1 cellular context compared by ENCODE assay signal in genomic region chr18:50159654-50160046, GRCh38.
TF ChIP-seq lines count a peak whose summit lies in the region.

No MANE protein-coding gene starts in this region.

TF ChIP-seq in H1, 55 proteins besides CTCF, POLR2A, EP300 and RAD21:
- TF ChIP-seq TAF7 (optimal IDR thresholded peaks at IDR 0.05; ENCODE audit: borderline replicate concordance, low read depth, low read length) (no peak), SIX5 (IDR thresholded peaks at IDR 0.05; ENCODE audit: low read depth, low read length) (no peak), SP2 (IDR thresholded peaks at IDR 0.05; ENCODE audit: low read length) (no peak), BACH1 (IDR thresholded peaks at IDR 0.05; ENCODE audit: low read length) (no peak), ASH2L (IDR thresholded peaks at IDR 0.05; ENCODE audit: low read length) (no peak), FOSL1 (IDR thresholded peaks at IDR 0.05; ENCODE audit: insufficient read depth, low read depth, low read length) (no peak), JUND (IDR thresholded peaks at IDR 0.05; ENCODE audit: low read length) (no peak), CHD1 (IDR thresholded peaks at IDR 0.05; ENCODE audit: low read depth, low read length) (no peak), CHD2 (IDR thresholded peaks at IDR 0.05; ENCODE audit: low read length) (no peak), TEAD4 (IDR thresholded peaks at IDR 0.05; ENCODE audit: low read depth, low read length) (no peak), KDM5A (IDR thresholded peaks at IDR 0.05; ENCODE audit: low read length) (no peak), BRCA1 (IDR thresholded peaks at IDR 0.05; ENCODE audit: low read depth, low read length) (no peak), HDAC2 (IDR thresholded peaks at IDR 0.05; ENCODE audit: borderline replicate concordance in 1 of 2, low read depth in 2 of 2, low read length in 2 of 2) (no peak), RXRA (IDR thresholded peaks at IDR 0.05; ENCODE audit: insufficient read depth, low read depth, low read length) (no peak), CEBPB (IDR thresholded peaks at IDR 0.05; ENCODE audit: low read depth, low read length) (no peak), MAFK (IDR thresholded peaks at IDR 0.05; ENCODE audit: low read depth, low read length) (no peak)
- TF ChIP-seq, protein P1, sequence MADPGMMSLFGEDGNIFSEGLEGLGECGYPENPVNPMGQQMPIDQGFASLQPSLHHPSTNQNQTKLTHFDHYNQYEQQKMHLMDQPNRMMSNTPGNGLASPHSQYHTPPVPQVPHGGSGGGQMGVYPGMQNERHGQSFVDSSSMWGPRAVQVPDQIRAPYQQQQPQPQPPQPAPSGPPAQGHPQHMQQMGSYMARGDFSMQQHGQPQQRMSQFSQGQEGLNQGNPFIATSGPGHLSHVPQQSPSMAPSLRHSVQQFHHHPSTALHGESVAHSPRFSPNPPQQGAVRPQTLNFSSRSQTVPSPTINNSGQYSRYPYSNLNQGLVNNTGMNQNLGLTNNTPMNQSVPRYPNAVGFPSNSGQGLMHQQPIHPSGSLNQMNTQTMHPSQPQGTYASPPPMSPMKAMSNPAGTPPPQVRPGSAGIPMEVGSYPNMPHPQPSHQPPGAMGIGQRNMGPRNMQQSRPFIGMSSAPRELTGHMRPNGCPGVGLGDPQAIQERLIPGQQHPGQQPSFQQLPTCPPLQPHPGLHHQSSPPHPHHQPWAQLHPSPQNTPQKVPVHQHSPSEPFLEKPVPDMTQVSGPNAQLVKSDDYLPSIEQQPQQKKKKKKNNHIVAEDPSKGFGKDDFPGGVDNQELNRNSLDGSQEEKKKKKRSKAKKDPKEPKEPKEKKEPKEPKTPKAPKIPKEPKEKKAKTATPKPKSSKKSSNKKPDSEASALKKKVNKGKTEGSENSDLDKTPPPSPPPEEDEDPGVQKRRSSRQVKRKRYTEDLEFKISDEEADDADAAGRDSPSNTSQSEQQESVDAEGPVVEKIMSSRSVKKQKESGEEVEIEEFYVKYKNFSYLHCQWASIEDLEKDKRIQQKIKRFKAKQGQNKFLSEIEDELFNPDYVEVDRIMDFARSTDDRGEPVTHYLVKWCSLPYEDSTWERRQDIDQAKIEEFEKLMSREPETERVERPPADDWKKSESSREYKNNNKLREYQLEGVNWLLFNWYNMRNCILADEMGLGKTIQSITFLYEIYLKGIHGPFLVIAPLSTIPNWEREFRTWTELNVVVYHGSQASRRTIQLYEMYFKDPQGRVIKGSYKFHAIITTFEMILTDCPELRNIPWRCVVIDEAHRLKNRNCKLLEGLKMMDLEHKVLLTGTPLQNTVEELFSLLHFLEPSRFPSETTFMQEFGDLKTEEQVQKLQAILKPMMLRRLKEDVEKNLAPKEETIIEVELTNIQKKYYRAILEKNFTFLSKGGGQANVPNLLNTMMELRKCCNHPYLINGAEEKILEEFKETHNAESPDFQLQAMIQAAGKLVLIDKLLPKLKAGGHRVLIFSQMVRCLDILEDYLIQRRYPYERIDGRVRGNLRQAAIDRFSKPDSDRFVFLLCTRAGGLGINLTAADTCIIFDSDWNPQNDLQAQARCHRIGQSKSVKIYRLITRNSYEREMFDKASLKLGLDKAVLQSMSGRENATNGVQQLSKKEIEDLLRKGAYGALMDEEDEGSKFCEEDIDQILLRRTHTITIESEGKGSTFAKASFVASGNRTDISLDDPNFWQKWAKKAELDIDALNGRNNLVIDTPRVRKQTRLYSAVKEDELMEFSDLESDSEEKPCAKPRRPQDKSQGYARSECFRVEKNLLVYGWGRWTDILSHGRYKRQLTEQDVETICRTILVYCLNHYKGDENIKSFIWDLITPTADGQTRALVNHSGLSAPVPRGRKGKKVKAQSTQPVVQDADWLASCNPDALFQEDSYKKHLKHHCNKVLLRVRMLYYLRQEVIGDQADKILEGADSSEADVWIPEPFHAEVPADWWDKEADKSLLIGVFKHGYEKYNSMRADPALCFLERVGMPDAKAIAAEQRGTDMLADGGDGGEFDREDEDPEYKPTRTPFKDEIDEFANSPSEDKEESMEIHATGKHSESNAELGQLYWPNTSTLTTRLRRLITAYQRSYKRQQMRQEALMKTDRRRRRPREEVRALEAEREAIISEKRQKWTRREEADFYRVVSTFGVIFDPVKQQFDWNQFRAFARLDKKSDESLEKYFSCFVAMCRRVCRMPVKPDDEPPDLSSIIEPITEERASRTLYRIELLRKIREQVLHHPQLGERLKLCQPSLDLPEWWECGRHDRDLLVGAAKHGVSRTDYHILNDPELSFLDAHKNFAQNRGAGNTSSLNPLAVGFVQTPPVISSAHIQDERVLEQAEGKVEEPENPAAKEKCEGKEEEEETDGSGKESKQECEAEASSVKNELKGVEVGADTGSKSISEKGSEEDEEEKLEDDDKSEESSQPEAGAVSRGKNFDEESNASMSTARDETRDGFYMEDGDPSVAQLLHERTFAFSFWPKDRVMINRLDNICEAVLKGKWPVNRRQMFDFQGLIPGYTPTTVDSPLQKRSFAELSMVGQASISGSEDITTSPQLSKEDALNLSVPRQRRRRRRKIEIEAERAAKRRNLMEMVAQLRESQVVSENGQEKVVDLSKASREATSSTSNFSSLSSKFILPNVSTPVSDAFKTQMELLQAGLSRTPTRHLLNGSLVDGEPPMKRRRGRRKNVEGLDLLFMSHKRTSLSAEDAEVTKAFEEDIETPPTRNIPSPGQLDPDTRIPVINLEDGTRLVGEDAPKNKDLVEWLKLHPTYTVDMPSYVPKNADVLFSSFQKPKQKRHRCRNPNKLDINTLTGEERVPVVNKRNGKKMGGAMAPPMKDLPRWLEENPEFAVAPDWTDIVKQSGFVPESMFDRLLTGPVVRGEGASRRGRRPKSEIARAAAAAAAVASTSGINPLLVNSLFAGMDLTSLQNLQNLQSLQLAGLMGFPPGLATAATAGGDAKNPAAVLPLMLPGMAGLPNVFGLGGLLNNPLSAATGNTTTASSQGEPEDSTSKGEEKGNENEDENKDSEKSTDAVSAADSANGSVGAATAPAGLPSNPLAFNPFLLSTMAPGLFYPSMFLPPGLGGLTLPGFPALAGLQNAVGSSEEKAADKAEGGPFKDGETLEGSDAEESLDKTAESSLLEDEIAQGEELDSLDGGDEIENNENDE (IDR thresholded peaks at IDR 0.05; ENCODE audit: insufficient replicate concordance, low read length), result no peak
TF ChIP-seq in H1: peak in this region for 0.
